In genomic region chr1:204377800-204378608, GRCh38 we compare ENCODE assay signal across 8 cellular contexts. TPM values are rescaled to one million over a fixed set of nuclear protein-coding genes. Genes with fewer than 3 reads are reported as not detected.
DNase-seq lines count a peak whose midpoint lies in the region; ATAC-seq and TF ChIP-seq lines count a peak whose summit lies in the region.

No MANE protein-coding gene starts in this region.

- CTCF ChIA-PET in activated B cell treated with CpG ODN at 0.5 μM for 24 hours (lab: Charles Lee): interaction anchor here (2.1 to 4.0 kb wide), 2 partner anchors 14 to 20 kb away, joined by 5 to 23 read pairs; no protein-coding TSS in a partner anchor

- peak overlapping the region in 3 of 59 donors; percentile 7 to 53 (median 10) for H3K27ac ChIP-seq in dorsolateral prefrontal cortex

- peaks cover 13% of the 10 kb centered on the region for H3K4me1 Mint-ChIP-seq in activated B cell treated with CpG ODN at 0.5 μM for 24 hours
- peaks cover 9% of the 10 kb centered on the region for H3K4me1 Mint-ChIP-seq in memory B cell
- H3K4me1 Mint-ChIP-seq in stimulated activated effector memory CD8-positive, alpha-beta T cell treated with anti-CD3 and anti-CD28 coated beads, Interleukin-12 subunit alpha, Interleukin-12 subunit beta, amount 100 ng/mL, for 72 hours: peaks cover 12% of the 10 kb centered on the region

- DNase-seq in NCI-H345 (lab: John Stamatoyannopoulos, UW): peak; percentile 47
- DNase-seq in NCI-H345 treated with DMSO at 0.1 percent for 48 hours (lab: John Stamatoyannopoulos, UW; ENCODE audit: unreplicated experiment): no peak
- DNase-seq in NCI-H128 (lab: John Stamatoyannopoulos, UW; ENCODE audit: unreplicated experiment): peak; percentile 32
- peak; percentile 33 for DNase-seq in activated B cell treated with CpG ODN at 0.5 μM for 24 hours
- DNase-seq in dorsolateral prefrontal cortex: peak in 2 of 10 donors; percentile 38 to 56
- DNase-seq in memory B cell (ENCODE audit: low spot score in 2 of 2): peak in 1 of 2 donors; percentile 23
- DNase-seq in stimulated activated effector memory CD8-positive, alpha-beta T cell treated with anti-CD3 and anti-CD28 coated beads, Interleukin-12 subunit alpha, Interleukin-12 subunit beta, amount 100 ng/mL, for 72 hours (ENCODE audit: low spot score in 2 of 2): peak; percentile 43 to 70
- DNase-seq in dedifferentiated amniotic fluid mesenchymal stem cell (ENCODE audit: extremely low spot score): no peak

- H3K9me3 Mint-ChIP-seq in activated B cell treated with CpG ODN at 0.5 μM for 24 hours (no peaks in the 10 kb centered on the region), memory B cell (no peaks in the 10 kb centered on the region)
- no peaks in the 10 kb centered on the region for H3K9me3 Mint-ChIP-seq in stimulated activated effector memory CD8-positive, alpha-beta T cell treated with anti-CD3 and anti-CD28 coated beads, Interleukin-12 subunit alpha, Interleukin-12 subunit beta, amount 100 ng/mL, for 72 hours

- intact Hi-C loops in activated B cell treated with CpG ODN at 0.5 μM for 24 hours (cut with micrococcal nuclease) (loop anchor here (2.0 kb wide), 1 partner anchor 15 kb away; no protein-coding TSS in a partner anchor), dorsolateral prefrontal cortex (cut with DNase I) (no loop called here)

- TF ChIP-seq CTCF in activated B cell treated with CpG ODN at 0.5 μM for 24 hours (IDR thresholded peaks at IDR 0.05) (no peak), dorsolateral prefrontal cortex (IDR thresholded peaks at IDR 0.05 in 54 of 56, conservative IDR thresholded peaks at IDR 0.05 in 2 of 56; ENCODE audit: low read depth in 1 of 56, partially characterized antibody in 56 of 56) (no peak)

- H3K4me3 ChIP-seq in dorsolateral prefrontal cortex: peak overlapping the region; percentile 51 to 95 (median 64)

- POLR2A ChIA-PET in activated B cell treated with CpG ODN at 0.5 μM for 24 hours (lab: Charles Lee): interaction anchor here (0.5 to 1.5 kb wide), 6 partner anchors 9 to 693 kb away, joined by 4 to 7 read pairs (median 4); partner anchors contain the start of gene MDM4

- H3K4me3 Mint-ChIP-seq in activated B cell treated with CpG ODN at 0.5 μM for 24 hours (peak overlapping the region; percentile 79), memory B cell (peak overlapping the region; percentile 84)
- peak overlapping the region; percentile 87 for H3K4me3 Mint-ChIP-seq in stimulated activated effector memory CD8-positive, alpha-beta T cell treated with anti-CD3 and anti-CD28 coated beads, Interleukin-12 subunit alpha, Interleukin-12 subunit beta, amount 100 ng/mL, for 72 hours

- peaks cover 0 to 3% (median 0%) of the 10 kb centered on the region in 45 donors for H3K27me3 ChIP-seq in dorsolateral prefrontal cortex

- H3K36me3 Mint-ChIP-seq in activated B cell treated with CpG ODN at 0.5 μM for 24 hours (ENCODE audit: low read depth): no peaks in the 10 kb centered on the region
- H3K36me3 Mint-ChIP-seq in memory B cell: no peaks in the 10 kb centered on the region
- no peaks in the 10 kb centered on the region for H3K36me3 Mint-ChIP-seq in stimulated activated effector memory CD8-positive, alpha-beta T cell treated with anti-CD3 and anti-CD28 coated beads, Interleukin-12 subunit alpha, Interleukin-12 subunit beta, amount 100 ng/mL, for 72 hours

- H3K27ac Mint-ChIP-seq in activated B cell treated with CpG ODN at 0.5 μM for 24 hours: no peak overlapping the region
- H3K27ac Mint-ChIP-seq in memory B cell: peak overlapping the region; percentile 46
- peak overlapping the region; percentile 86 for H3K27ac Mint-ChIP-seq in stimulated activated effector memory CD8-positive, alpha-beta T cell treated with anti-CD3 and anti-CD28 coated beads, Interleukin-12 subunit alpha, Interleukin-12 subunit beta, amount 100 ng/mL, for 72 hours

- peak; percentile 79 for ATAC-seq in activated B cell treated with CpG ODN at 0.5 μM for 24 hours (ENCODE audit: low read depth)
- peak; percentile 64 for ATAC-seq in memory B cell (ENCODE audit: low read depth)
- ATAC-seq in stimulated activated effector memory CD8-positive, alpha-beta T cell treated with anti-CD3 and anti-CD28 coated beads, Interleukin-12 subunit alpha, Interleukin-12 subunit beta, amount 100 ng/mL, for 72 hours: peak; percentile 75

- H3K27me3 Mint-ChIP-seq in activated B cell treated with CpG ODN at 0.5 μM for 24 hours: peaks cover 17% of the 10 kb centered on the region
- H3K27me3 Mint-ChIP-seq in memory B cell: peaks cover 11% of the 10 kb centered on the region

RNA-seq across cellular contexts. Expression of gene PLEKHA6, which starts 18.3 kb away (rescaled TPM):
- total RNA-seq in activated B cell treated with CpG ODN at 0.5 μM for 24 hours: 0.61 and 0.62 TPM in 2 replicates
- 100 to 1,000 TPM in 47 of 120 experiments, 10 to 100 TPM in 73; 49.5 to 154 (median 97.2) TPM for total RNA-seq in dorsolateral prefrontal cortex

RNA-seq across cellular contexts. Expression of gene PPP1R15B, which starts 33.6 kb away (rescaled TPM):
- total RNA-seq in activated B cell treated with CpG ODN at 0.5 μM for 24 hours (60.4 and 70.6 TPM in 2 replicates), dorsolateral prefrontal cortex (10 to 100 TPM; 26.2 to 55.9 (median 35.6) TPM)

Comparison
In these comparisons a context has a peak if more than half of its experiments do, and no peak if none do; other contexts are left out.
1. DNase-seq: peak in NCI-H345 (single experiment), NCI-H128 (single experiment), activated B cell treated with CpG ODN at 0.5 μM for 24 hours (single experiment) and stimulated activated effector memory CD8-positive, alpha-beta T cell treated with anti-CD3 and anti-CD28 coated beads, Interleukin-12 subunit alpha, Interleukin-12 subunit beta, amount 100 ng/mL, for 72 hours (2 of 2); none in NCI-H345 treated with DMSO at 0.1 percent for 48 hours (single experiment) and dedifferentiated amniotic fluid mesenchymal stem cell (single experiment).
2. RNA of gene PLEKHA6, which starts 18.3 kb away (total RNA-seq): 49.5 to 154 TPM in dorsolateral prefrontal cortex; 0.61 to 0.62 TPM in activated B cell treated with CpG ODN at 0.5 μM for 24 hours; every median in the first group is over 10 times any median in the second.
3. Peak in every context shown above with its lines, with median percentiles within 50 percentile points of each other: ATAC-seq and H3K4me3 Mint-ChIP-seq.